ENCODE assay signal across 17 cellular contexts in genomic region chr2:88810017-88810416, GRCh38.
DNase-seq lines count a peak whose midpoint lies in the region; ATAC-seq and TF ChIP-seq lines count a peak whose summit lies in the region.
"Had no signal": no experiment of that assay in that cellular context is flagged by ENCODE, and none has a peak within 500 bp of the region (broad histone marks: within the 10 kb centered on the region; RNA-seq: fewer than 3 reads in every experiment).

No MANE protein-coding gene starts in this region.

- 30 to 55% methylated on average over 2 of the region's 2 CpGs for WGBS in tibial nerve, 2 donors

- H3K4me1 ChIP-seq in tibial nerve = no peaks in the 10 kb centered on the region
- H3K4me1 ChIP-seq: transverse colon had no signal

- no peak for TF ChIP-seq CTCF in GM10266 (IDR thresholded peaks at IDR 0.05; ENCODE audit: control insufficient read depth, insufficient read depth, low read depth, missing control alignments)
- no peak for TF ChIP-seq CTCF in tibial nerve (IDR thresholded peaks at IDR 0.05)

- H3K9me3 ChIP-seq in tibial nerve = no peaks in the 10 kb centered on the region
- H3K9me3 ChIP-seq: transverse colon had no signal

- H3K36me3 ChIP-seq in tibial nerve = no peaks in the 10 kb centered on the region
- H3K36me3 ChIP-seq: transverse colon had no signal

- H3K4me3 ChIP-seq in tibial nerve = no peak overlapping the region
- H3K4me3 ChIP-seq: lung, transverse colon had no signal

- TF ChIP-seq POLR2A in tibial nerve (IDR thresholded peaks at IDR 0.05) = no peak

- DNase-seq in DMS53 treated with DMSO at 0.1 percent for 48 hours (lab: John Stamatoyannopoulos, UW; ENCODE audit: unreplicated experiment) (peak; percentile 89), NCI-H748 treated with DMSO at 0.1 percent for 48 hours (lab: John Stamatoyannopoulos, UW) (peak; percentile 70), DMS 273 (lab: John Stamatoyannopoulos, UW; ENCODE audit: unreplicated experiment) (no peak), substantia nigra (lab: John Stamatoyannopoulos, UW) (no peak), GM10266 (ENCODE audit: extremely low spot score) (no peak), tibial nerve (ENCODE audit: low spot score in 2 of 2) (no peak)
- DNase-seq: activated B cell treated with CpG ODN at 0.5 μM for 24 hours; activated CD8-positive, alpha-beta memory T cell treated with anti-CD3 and anti-CD28 coated beads, Interleukin-2, amount 50 U/mL, for 4 hours; HFFc6; Karpas-422; NCI-H187 treated with DMSO at 0.1 percent for 48 hours; transverse colon had no signal

- H3K27ac ChIP-seq in substantia nigra (ENCODE audit: low read depth, low read length, poor library complexity, severe bottlenecking) (no peak overlapping the region), tibial nerve (no peak overlapping the region)
- H3K27ac ChIP-seq: transverse colon had no signal

- TF ChIP-seq EP300 in tibial nerve (IDR thresholded peaks at IDR 0.05) = no peak

- ATAC-seq in GM19351 (IDR thresholded peaks at IDR 0.05; ENCODE audit: unreplicated experiment) (peak; percentile 59), HG02981 (IDR thresholded peaks at IDR 0.05; ENCODE audit: unreplicated experiment) (peak; percentile 78)
- ATAC-seq: activated naive CD4-positive, alpha-beta T cell treated with anti-CD3 and anti-CD28 coated beads, Interleukin-2, amount 50 U/mL, for 72 hours; SK-N-SH treated with all-trans-retinoic acid at 6 μM for 48 hours had no signal

- H3K27me3 ChIP-seq in tibial nerve = no peaks in the 10 kb centered on the region
- H3K27me3 ChIP-seq: transverse colon had no signal

Comparison
In these comparisons a context has a peak if more than half of its experiments do, and no peak if none do; other contexts are left out.
1. DNase-seq: peak in DMS53 treated with DMSO at 0.1 percent for 48 hours (single experiment) and NCI-H748 treated with DMSO at 0.1 percent for 48 hours (single experiment); none in DMS 273 (single experiment), substantia nigra (0 of 49), GM10266 (single experiment) and tibial nerve (0 of 2).